Comparison of ENCODE assay signal across 6 cellular contexts in the genomic region with DNA sequence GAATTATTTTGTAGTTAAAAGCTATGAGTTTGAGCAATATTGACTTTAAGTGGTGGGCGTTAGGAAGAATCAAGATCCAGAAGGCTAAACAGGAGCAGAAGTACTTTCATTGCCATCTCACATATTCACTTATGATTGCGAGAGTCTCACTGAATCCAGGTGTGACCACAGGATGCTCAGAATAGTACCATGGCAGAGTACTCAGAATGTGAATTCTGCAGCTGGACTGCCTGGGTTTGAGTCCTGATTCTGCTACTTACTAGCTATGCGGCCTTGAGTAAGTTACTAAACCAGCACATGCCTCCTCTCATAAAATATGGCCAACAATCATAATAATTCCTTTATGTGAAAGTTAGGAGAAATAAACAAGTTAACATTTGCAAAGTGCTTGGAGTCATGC.
"Had no signal": no experiment of that assay in that cellular context is flagged by ENCODE, and none has a peak within 500 bp of the region (broad histone marks: within the 10 kb centered on the region; RNA-seq: fewer than 3 reads in every experiment).

No MANE protein-coding gene starts in this region.

- ATAC-seq: HepG2, K562 had no signal

- H3K4me3 ChIP-seq: K562 had no signal

- H3K27ac ChIP-seq: HL-60 had no signal

- DNase-seq: IMR-90, KBM-7, KG1 had no signal
